ENCODE assay signal across 16 cellular contexts in genomic region chr6:119360262-119360915, GRCh38.
"Had no signal": no experiment of that assay in that cellular context is flagged by ENCODE, and none has a peak within 500 bp of the region (broad histone marks: within the 10 kb centered on the region; RNA-seq: fewer than 3 reads in every experiment).

No MANE protein-coding gene starts in this region.

- H3K27ac Mint-ChIP-seq: activated CD4-positive, alpha-beta memory T cell treated with anti-CD3 and anti-CD28 coated beads, Interleukin-2, amount 10 ng/mL, durations not matched to agents 7 days and 5 days; activated CD8-positive, alpha-beta memory T cell treated with anti-CD3 and anti-CD28 coated beads, Interleukin-2, amount 10 ng/mL, durations not matched to agents 7 days and 5 days; effector memory CD8-positive, alpha-beta T cell; type B pancreatic cell had no signal

- H3K4me3 Mint-ChIP-seq: activated CD4-positive, alpha-beta memory T cell treated with anti-CD3 and anti-CD28 coated beads, Interleukin-2, amount 10 ng/mL, durations not matched to agents 7 days and 5 days; activated CD8-positive, alpha-beta memory T cell treated with anti-CD3 and anti-CD28 coated beads, Interleukin-2, amount 10 ng/mL, durations not matched to agents 7 days and 5 days; effector memory CD8-positive, alpha-beta T cell; neural crest cell; type B pancreatic cell had no signal

- H3K27me3 Mint-ChIP-seq: activated CD4-positive, alpha-beta memory T cell treated with anti-CD3 and anti-CD28 coated beads, Interleukin-2, amount 10 ng/mL, durations not matched to agents 7 days and 5 days; activated CD8-positive, alpha-beta memory T cell treated with anti-CD3 and anti-CD28 coated beads, Interleukin-2, amount 10 ng/mL, durations not matched to agents 7 days and 5 days; effector memory CD8-positive, alpha-beta T cell; naive B cell; type B pancreatic cell had no signal

- ATAC-seq: activated CD8-positive, alpha-beta memory T cell treated with anti-CD3 and anti-CD28 coated beads, Interleukin-2, amount 10 ng/mL, durations not matched to agents 7 days and 5 days; effector memory CD8-positive, alpha-beta T cell; mucosa of descending colon; SK-N-SH treated with all-trans-retinoic acid at 6 μM for 48 hours had no signal

- H3K4me1 Mint-ChIP-seq: neural crest cell had no signal

- DNase-seq: activated CD4-positive, alpha-beta memory T cell treated with anti-CD3 and anti-CD28 coated beads, Interleukin-2, amount 10 ng/mL, durations not matched to agents 7 days and 5 days; activated CD4-positive, alpha-beta T cell treated with anti-CD3 and anti-CD28 coated beads for 48 hours; activated CD4-positive, CD25-positive, alpha-beta regulatory T cell; activated CD8-positive, alpha-beta memory T cell treated with anti-CD3 and anti-CD28 coated beads, Interleukin-2, amount 10 ng/mL, durations not matched to agents 7 days and 5 days; activated naive CD4-positive, alpha-beta T cell; dermis blood vessel endothelial cell; effector memory CD8-positive, alpha-beta T cell; foreskin fibroblast; mesenchymal stem cell; mucosa of descending colon; naive B cell; stimulated activated CD4-positive, alpha-beta T cell treated with anti-CD3 and anti-CD28 coated beads, Interleukin-2, amount 100 ng/mL, for 24 hours; testis had no signal

- H3K9me3 Mint-ChIP-seq: neural crest cell, type B pancreatic cell had no signal
